Comparison of ENCODE assay signal across 1 cellular context in genomic region chr10:31929260-31929985, GRCh38.
TF ChIP-seq lines count a peak whose summit lies in the region.

No MANE protein-coding gene starts in this region.

TF ChIP-seq in GM12878, 131 proteins besides CTCF, POLR2A, EP300 and RAD21 (continued from another document):
- TF ChIP-seq, protein P1, sequence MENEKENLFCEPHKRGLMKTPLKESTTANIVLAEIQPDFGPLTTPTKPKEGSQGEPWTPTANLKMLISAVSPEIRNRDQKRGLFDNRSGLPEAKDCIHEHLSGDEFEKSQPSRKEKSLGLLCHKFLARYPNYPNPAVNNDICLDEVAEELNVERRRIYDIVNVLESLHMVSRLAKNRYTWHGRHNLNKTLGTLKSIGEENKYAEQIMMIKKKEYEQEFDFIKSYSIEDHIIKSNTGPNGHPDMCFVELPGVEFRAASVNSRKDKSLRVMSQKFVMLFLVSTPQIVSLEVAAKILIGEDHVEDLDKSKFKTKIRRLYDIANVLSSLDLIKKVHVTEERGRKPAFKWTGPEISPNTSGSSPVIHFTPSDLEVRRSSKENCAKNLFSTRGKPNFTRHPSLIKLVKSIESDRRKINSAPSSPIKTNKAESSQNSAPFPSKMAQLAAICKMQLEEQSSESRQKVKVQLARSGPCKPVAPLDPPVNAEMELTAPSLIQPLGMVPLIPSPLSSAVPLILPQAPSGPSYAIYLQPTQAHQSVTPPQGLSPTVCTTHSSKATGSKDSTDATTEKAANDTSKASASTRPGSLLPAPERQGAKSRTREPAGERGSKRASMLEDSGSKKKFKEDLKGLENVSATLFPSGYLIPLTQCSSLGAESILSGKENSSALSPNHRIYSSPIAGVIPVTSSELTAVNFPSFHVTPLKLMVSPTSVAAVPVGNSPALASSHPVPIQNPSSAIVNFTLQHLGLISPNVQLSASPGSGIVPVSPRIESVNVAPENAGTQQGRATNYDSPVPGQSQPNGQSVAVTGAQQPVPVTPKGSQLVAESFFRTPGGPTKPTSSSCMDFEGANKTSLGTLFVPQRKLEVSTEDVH (IDR thresholded peaks at IDR 0.05; ENCODE audit: low read depth, partially characterized antibody) = no peak
- TF ChIP-seq TAF1 (IDR thresholded peaks at IDR 0.05; ENCODE audit: borderline replicate concordance, low read depth, low read length) (no peak), HCFC1 (IDR thresholded peaks at IDR 0.05; ENCODE audit: low read length) (no peak), CHD4 (IDR thresholded peaks at IDR 0.05) (no peak), BCL3 (IDR thresholded peaks at IDR 0.05; ENCODE audit: borderline replicate concordance, insufficient read depth, low read depth, low read length, poor library complexity, severe bottlenecking) (no peak), ZSCAN29 (IDR thresholded peaks at IDR 0.05) (no peak), CBX5 (IDR thresholded peaks at IDR 0.05; ENCODE audit: low read depth) (no peak), ZNF687 (IDR thresholded peaks at IDR 0.05) (no peak), TCF12 (IDR thresholded peaks at IDR 0.05; ENCODE audit: low read depth, low read length) (no peak), LARP7 (IDR thresholded peaks at IDR 0.05) (peak; percentile 60; the same call in 1 of the 2 replicates), MXI1 (IDR thresholded peaks at IDR 0.05; ENCODE audit: low read depth, low read length) (0 out of 2 replicates have a peak, but pooled peaks have one; percentile 37), MEF2B (IDR thresholded peaks at IDR 0.05; ENCODE audit: partially characterized antibody, poor library complexity, severe bottlenecking) (peak; percentile 9), CHD1 (IDR thresholded peaks at IDR 0.05; ENCODE audit: low read depth, low read length) (no peak), FOXM1 (IDR thresholded peaks at IDR 0.05; ENCODE audit: low read depth, low read length) (no peak), POU2F2 (IDR thresholded peaks at IDR 0.05; ENCODE audit: borderline replicate concordance, low read depth, low read length) (no peak), IKZF1 (conservative IDR thresholded peaks at IDR 0.05) (peak; percentile 45), NFYA (IDR thresholded peaks at IDR 0.05; ENCODE audit: borderline replicate concordance, low read depth, low read length) (no peak), IKZF2 (IDR thresholded peaks at IDR 0.05) (0 out of 4 replicates have a peak, but pooled peaks have one; percentile 23 to 27), NR2C1 (IDR thresholded peaks at IDR 0.05) (no peak), SIX5 (IDR thresholded peaks at IDR 0.05; ENCODE audit: low read depth, low read length, severe bottlenecking) (no peak), ATF2 (IDR thresholded peaks at IDR 0.05; ENCODE audit: low read length) (no peak), ZBED1 (IDR thresholded peaks at IDR 0.05; ENCODE audit: borderline replicate concordance) (no peak), CBX3 (IDR thresholded peaks at IDR 0.05; ENCODE audit: borderline replicate concordance, low read depth) (no peak)
- TF ChIP-seq, protein P2, sequence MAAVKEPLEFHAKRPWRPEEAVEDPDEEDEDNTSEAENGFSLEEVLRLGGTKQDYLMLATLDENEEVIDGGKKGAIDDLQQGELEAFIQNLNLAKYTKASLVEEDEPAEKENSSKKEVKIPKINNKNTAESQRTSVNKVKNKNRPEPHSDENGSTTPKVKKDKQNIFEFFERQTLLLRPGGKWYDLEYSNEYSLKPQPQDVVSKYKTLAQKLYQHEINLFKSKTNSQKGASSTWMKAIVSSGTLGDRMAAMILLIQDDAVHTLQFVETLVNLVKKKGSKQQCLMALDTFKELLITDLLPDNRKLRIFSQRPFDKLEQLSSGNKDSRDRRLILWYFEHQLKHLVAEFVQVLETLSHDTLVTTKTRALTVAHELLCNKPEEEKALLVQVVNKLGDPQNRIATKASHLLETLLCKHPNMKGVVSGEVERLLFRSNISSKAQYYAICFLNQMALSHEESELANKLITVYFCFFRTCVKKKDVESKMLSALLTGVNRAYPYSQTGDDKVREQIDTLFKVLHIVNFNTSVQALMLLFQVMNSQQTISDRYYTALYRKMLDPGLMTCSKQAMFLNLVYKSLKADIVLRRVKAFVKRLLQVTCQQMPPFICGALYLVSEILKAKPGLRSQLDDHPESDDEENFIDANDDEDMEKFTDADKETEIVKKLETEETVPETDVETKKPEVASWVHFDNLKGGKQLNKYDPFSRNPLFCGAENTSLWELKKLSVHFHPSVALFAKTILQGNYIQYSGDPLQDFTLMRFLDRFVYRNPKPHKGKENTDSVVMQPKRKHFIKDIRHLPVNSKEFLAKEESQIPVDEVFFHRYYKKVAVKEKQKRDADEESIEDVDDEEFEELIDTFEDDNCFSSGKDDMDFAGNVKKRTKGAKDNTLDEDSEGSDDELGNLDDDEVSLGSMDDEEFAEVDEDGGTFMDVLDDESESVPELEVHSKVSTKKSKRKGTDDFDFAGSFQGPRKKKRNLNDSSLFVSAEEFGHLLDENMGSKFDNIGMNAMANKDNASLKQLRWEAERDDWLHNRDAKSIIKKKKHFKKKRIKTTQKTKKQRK (IDR thresholded peaks at IDR 0.05; ENCODE audit: low read depth, low read length) = no peak
- TF ChIP-seq, protein P3, sequence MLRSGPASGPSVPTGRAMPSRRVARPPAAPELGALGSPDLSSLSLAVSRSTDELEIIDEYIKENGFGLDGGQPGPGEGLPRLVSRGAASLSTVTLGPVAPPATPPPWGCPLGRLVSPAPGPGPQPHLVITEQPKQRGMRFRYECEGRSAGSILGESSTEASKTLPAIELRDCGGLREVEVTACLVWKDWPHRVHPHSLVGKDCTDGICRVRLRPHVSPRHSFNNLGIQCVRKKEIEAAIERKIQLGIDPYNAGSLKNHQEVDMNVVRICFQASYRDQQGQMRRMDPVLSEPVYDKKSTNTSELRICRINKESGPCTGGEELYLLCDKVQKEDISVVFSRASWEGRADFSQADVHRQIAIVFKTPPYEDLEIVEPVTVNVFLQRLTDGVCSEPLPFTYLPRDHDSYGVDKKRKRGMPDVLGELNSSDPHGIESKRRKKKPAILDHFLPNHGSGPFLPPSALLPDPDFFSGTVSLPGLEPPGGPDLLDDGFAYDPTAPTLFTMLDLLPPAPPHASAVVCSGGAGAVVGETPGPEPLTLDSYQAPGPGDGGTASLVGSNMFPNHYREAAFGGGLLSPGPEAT (IDR thresholded peaks at IDR 0.05; ENCODE audit: low read depth) = peak; percentile 32; the same call in 1 of the 2 replicates
- TF ChIP-seq, protein P4, sequence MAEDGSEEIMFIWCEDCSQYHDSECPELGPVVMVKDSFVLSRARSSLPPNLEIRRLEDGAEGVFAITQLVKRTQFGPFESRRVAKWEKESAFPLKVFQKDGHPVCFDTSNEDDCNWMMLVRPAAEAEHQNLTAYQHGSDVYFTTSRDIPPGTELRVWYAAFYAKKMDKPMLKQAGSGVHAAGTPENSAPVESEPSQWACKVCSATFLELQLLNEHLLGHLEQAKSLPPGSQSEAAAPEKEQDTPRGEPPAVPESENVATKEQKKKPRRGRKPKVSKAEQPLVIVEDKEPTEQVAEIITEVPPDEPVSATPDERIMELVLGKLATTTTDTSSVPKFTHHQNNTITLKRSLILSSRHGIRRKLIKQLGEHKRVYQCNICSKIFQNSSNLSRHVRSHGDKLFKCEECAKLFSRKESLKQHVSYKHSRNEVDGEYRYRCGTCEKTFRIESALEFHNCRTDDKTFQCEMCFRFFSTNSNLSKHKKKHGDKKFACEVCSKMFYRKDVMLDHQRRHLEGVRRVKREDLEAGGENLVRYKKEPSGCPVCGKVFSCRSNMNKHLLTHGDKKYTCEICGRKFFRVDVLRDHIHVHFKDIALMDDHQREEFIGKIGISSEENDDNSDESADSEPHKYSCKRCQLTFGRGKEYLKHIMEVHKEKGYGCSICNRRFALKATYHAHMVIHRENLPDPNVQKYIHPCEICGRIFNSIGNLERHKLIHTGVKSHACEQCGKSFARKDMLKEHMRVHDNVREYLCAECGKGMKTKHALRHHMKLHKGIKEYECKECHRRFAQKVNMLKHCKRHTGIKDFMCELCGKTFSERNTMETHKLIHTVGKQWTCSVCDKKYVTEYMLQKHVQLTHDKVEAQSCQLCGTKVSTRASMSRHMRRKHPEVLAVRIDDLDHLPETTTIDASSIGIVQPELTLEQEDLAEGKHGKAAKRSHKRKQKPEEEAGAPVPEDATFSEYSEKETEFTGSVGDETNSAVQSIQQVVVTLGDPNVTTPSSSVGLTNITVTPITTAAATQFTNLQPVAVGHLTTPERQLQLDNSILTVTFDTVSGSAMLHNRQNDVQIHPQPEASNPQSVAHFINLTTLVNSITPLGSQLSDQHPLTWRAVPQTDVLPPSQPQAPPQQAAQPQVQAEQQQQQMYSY (CRISPR knock-in tag; IDR thresholded peaks at IDR 0.05) = no peak
- TF ChIP-seq, protein P5, sequence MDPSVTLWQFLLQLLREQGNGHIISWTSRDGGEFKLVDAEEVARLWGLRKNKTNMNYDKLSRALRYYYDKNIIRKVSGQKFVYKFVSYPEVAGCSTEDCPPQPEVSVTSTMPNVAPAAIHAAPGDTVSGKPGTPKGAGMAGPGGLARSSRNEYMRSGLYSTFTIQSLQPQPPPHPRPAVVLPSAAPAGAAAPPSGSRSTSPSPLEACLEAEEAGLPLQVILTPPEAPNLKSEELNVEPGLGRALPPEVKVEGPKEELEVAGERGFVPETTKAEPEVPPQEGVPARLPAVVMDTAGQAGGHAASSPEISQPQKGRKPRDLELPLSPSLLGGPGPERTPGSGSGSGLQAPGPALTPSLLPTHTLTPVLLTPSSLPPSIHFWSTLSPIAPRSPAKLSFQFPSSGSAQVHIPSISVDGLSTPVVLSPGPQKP (IDR thresholded peaks at IDR 0.05; ENCODE audit: low read depth, low read length) = no peak
